ENCODE assay signal across 13 cellular contexts in the genomic region with DNA sequence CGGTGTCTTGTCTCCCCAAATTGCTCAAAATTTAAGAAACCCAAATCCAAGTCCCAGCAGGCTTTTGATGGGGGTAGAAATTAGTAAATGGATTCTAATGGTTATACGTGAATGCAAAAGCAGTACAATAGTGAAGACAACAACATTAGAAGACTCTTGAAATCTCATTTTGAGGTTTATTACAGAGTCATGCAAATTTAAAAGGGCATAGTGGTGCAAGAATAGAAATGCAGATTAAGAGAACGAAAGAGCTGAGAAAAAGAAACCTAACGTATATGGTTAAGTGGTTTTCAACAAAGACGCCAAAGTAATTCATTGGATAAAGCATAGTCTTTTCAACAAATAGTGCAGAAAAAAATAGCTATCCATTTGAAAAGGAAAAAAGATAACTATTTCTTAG. TPM values are rescaled to one million over a fixed set of nuclear protein-coding genes. Genes with fewer than 3 reads are reported as not detected.
DNase-seq lines count a peak whose midpoint lies in the region; ATAC-seq and TF ChIP-seq lines count a peak whose summit lies in the region.
"Had no signal": no experiment of that assay in that cellular context is flagged by ENCODE, and none has a peak within 500 bp of the region (broad histone marks: within the 10 kb centered on the region; RNA-seq: fewer than 3 reads in every experiment).

No MANE protein-coding gene starts in this region.

- no peak overlapping the region for H3K23ac ChIP-seq in neuronal stem cell (ENCODE audit: low read depth, low read length, poor library complexity)
- no peak overlapping the region for H3K23ac ChIP-seq in mesenchymal stem cell (ENCODE audit: low read length in 2 of 2)

- peaks cover 19% of the 10 kb centered on the region for H3K4me1 Mint-ChIP-seq in activated T-helper 1 cell treated with anti-CD3 and anti-CD28 coated beads, Interleukin-12 subunit alpha, Interleukin-12 subunit beta, Interleukin-2, Interleukin-4 antibody, amounts not matched to agents 30 ng/mL and 10 ng/mL and 1 ng/mL, durations not matched to agents 14 hours and 24 hours and 36 hours (ENCODE audit: low read depth)

- peak overlapping the region; percentile 50 for H3K27ac Mint-ChIP-seq in activated T-helper 1 cell treated with anti-CD3 and anti-CD28 coated beads, Interleukin-12 subunit alpha, Interleukin-12 subunit beta, Interleukin-2, Interleukin-4 antibody, amounts not matched to agents 30 ng/mL and 10 ng/mL and 1 ng/mL, durations not matched to agents 14 hours and 24 hours and 36 hours

- H3K14ac ChIP-seq in neuronal stem cell (ENCODE audit: low read length) (no peak overlapping the region), mesenchymal stem cell (ENCODE audit: low read length in 2 of 2) (no peak overlapping the region)

- intact Hi-C loops in activated T-helper 1 cell treated with anti-CD3 and anti-CD28 coated beads, Interleukin-12 subunit alpha, Interleukin-12 subunit beta, Interleukin-2, Interleukin-4 antibody, amounts not matched to agents 30 ng/mL and 10 ng/mL and 1 ng/mL, durations not matched to agents 14 hours and 24 hours and 36 hours (cut with micrococcal nuclease) = no loop called here

- H3K27ac ChIP-seq in neuronal stem cell (replicated peaks; ENCODE audit: low read length) = no peak overlapping the region
- no peak overlapping the region for H3K27ac ChIP-seq in mesenchymal stem cell (ENCODE audit: low read length, poor library complexity, severe bottlenecking)
- H3K27ac ChIP-seq: thoracic aorta had no signal

- H3K36me3 Mint-ChIP-seq in activated T-helper 1 cell treated with anti-CD3 and anti-CD28 coated beads, Interleukin-12 subunit alpha, Interleukin-12 subunit beta, Interleukin-2, Interleukin-4 antibody, amounts not matched to agents 30 ng/mL and 10 ng/mL and 1 ng/mL, durations not matched to agents 14 hours and 24 hours and 36 hours (ENCODE audit: low read depth) = no peaks in the 10 kb centered on the region

- WGBS in neuronal stem cell (ENCODE audit: extremely low coverage in 2 of 2, insufficient read length in 2 of 2, insufficient replicate concordance in 1 of 2), 2 donors = no CpG with 5 or more reads among the region's 5 CpGs
- WGBS in mesenchymal stem cell = 86% methylated on average over 3 of the region's 5 CpGs

- H3K27me3 ChIP-seq in neuronal stem cell (ENCODE audit: control insufficient read depth in 3 of 3, insufficient read depth in 3 of 3, low read depth in 1 of 3, low read length in 3 of 3) (peaks cover 0 to 6% (median 0%) of the 10 kb centered on the region in 3 experiments), mesenchymal stem cell (ENCODE audit: control insufficient read depth in 1 of 2, insufficient read depth in 1 of 2, low read length in 2 of 2) (peaks cover 3 to 5% of the 10 kb centered on the region in 2 experiments)

- H3K36me3 ChIP-seq in neuronal stem cell (replicated peaks in 1 of 2; ENCODE audit: control insufficient read depth in 2 of 2, insufficient read depth in 2 of 2, low read length in 2 of 2) (no peaks in the 10 kb centered on the region), mesenchymal stem cell (ENCODE audit: control insufficient read depth in 1 of 2, insufficient read depth in 2 of 2, low read depth in 1 of 2, low read length in 2 of 2) (no peaks in the 10 kb centered on the region)
- H3K36me3 ChIP-seq: thoracic aorta had no signal

- H2BK12ac ChIP-seq in neuronal stem cell (ENCODE audit: low read length) (no peak overlapping the region), mesenchymal stem cell (ENCODE audit: low read length in 2 of 2) (no peak overlapping the region)

- peaks cover 5% of the 10 kb centered on the region for H3K27me3 Mint-ChIP-seq in activated T-helper 1 cell treated with anti-CD3 and anti-CD28 coated beads, Interleukin-12 subunit alpha, Interleukin-12 subunit beta, Interleukin-2, Interleukin-4 antibody, amounts not matched to agents 30 ng/mL and 10 ng/mL and 1 ng/mL, durations not matched to agents 14 hours and 24 hours and 36 hours (ENCODE audit: insufficient read depth)

- H2BK120ac ChIP-seq in neuronal stem cell (ENCODE audit: low read depth, low read length) (no peak overlapping the region), mesenchymal stem cell (ENCODE audit: low read depth, low read length) (no peak overlapping the region)

- in situ Hi-C loops in GM13977 (cut with MboI; ENCODE audit: low pct_unique_long_range_greater_than_20kb, low sequenced_read_pairs, unreplicated experiment) = no loop called here

- H3K4me2 ChIP-seq in neuronal stem cell (ENCODE audit: insufficient read depth, low read length, poor library complexity, severe bottlenecking) (no peak overlapping the region), mesenchymal stem cell (ENCODE audit: low read length, poor library complexity, severe bottlenecking) (no peak overlapping the region)

- peak overlapping the region; percentile 67 for H3K4me3 Mint-ChIP-seq in activated T-helper 1 cell treated with anti-CD3 and anti-CD28 coated beads, Interleukin-12 subunit alpha, Interleukin-12 subunit beta, Interleukin-2, Interleukin-4 antibody, amounts not matched to agents 30 ng/mL and 10 ng/mL and 1 ng/mL, durations not matched to agents 14 hours and 24 hours and 36 hours

- H3K4ac ChIP-seq in neuronal stem cell (ENCODE audit: low read length) (no peak overlapping the region), mesenchymal stem cell (ENCODE audit: low read depth in 1 of 2, low read length in 2 of 2) (no peak overlapping the region)

- no peaks in the 10 kb centered on the region for H3K79me1 ChIP-seq in neuronal stem cell (ENCODE audit: low read depth, low read length)
- H3K79me1 ChIP-seq in mesenchymal stem cell (replicated peaks; ENCODE audit: low read length, poor library complexity, severe bottlenecking) = no peaks in the 10 kb centered on the region

- no peak overlapping the region for H2AFZ ChIP-seq in neuronal stem cell (ENCODE audit: low read length)
- H2AFZ ChIP-seq in mesenchymal stem cell (ENCODE audit: low read depth, low read length) = no peak overlapping the region

- H4K91ac ChIP-seq in neuronal stem cell (ENCODE audit: low read depth, low read length, poor library complexity) (no peak overlapping the region), mesenchymal stem cell (ENCODE audit: low read length) (no peak overlapping the region)

- H3K9me3 Mint-ChIP-seq in activated T-helper 1 cell treated with anti-CD3 and anti-CD28 coated beads, Interleukin-12 subunit alpha, Interleukin-12 subunit beta, Interleukin-2, Interleukin-4 antibody, amounts not matched to agents 30 ng/mL and 10 ng/mL and 1 ng/mL, durations not matched to agents 14 hours and 24 hours and 36 hours = no peaks in the 10 kb centered on the region

- H3K9ac ChIP-seq in neuronal stem cell (ENCODE audit: low read depth, low read length, poor library complexity) = no peak overlapping the region
- no peak overlapping the region for H3K9ac ChIP-seq in mesenchymal stem cell (ENCODE audit: low read length)

- H2BK15ac ChIP-seq in neuronal stem cell (ENCODE audit: low read length) (no peak overlapping the region), mesenchymal stem cell (ENCODE audit: low read depth, poor library complexity, severe bottlenecking) (no peak overlapping the region)

- H3K18ac ChIP-seq in neuronal stem cell (ENCODE audit: low read length) = no peak overlapping the region
- no peak overlapping the region for H3K18ac ChIP-seq in mesenchymal stem cell (ENCODE audit: low read depth in 1 of 2, low read length in 2 of 2)

- peak; percentile 28 for DNase-seq in GM13977 (ENCODE audit: low spot score)
- DNase-seq in activated T-helper 1 cell treated with anti-CD3 and anti-CD28 coated beads, Interleukin-12 subunit alpha, Interleukin-12 subunit beta, Interleukin-2, Interleukin-4 antibody, amounts not matched to agents 30 ng/mL and 10 ng/mL and 1 ng/mL, durations not matched to agents 14 hours and 24 hours and 36 hours (ENCODE audit: low spot score) = no peak
- no peak for DNase-seq in OCI-M2 (lab: John Stamatoyannopoulos, UW; ENCODE audit: unreplicated experiment)
- DNase-seq in neuronal stem cell (ENCODE audit: low spot score) = no peak
- no peak for DNase-seq in mesenchymal stem cell
- DNase-seq: COR-L47, kidney, nucleus accumbens, SW 1271 had no signal

- H2AK5ac ChIP-seq in neuronal stem cell (ENCODE audit: low read depth, low read length) = no peak overlapping the region
- H2AK5ac ChIP-seq in mesenchymal stem cell (ENCODE audit: low read length, severe bottlenecking) = no peak overlapping the region

- H3K9me3 ChIP-seq in neuronal stem cell (replicated peaks in 1 of 2; ENCODE audit: control insufficient read depth in 2 of 2, insufficient read depth in 1 of 2, low read depth in 1 of 2, low read length in 2 of 2) = no peaks in the 10 kb centered on the region
- H3K9me3 ChIP-seq in mesenchymal stem cell (ENCODE audit: control insufficient read depth, low read length) = no peaks in the 10 kb centered on the region
- H3K9me3 ChIP-seq: thoracic aorta had no signal

- H3K4me3 ChIP-seq in neuronal stem cell (ENCODE audit: low read length in 2 of 2) (no peak overlapping the region), mesenchymal stem cell (ENCODE audit: insufficient read depth in 1 of 2, low read depth in 1 of 2, low read length in 2 of 2) (no peak overlapping the region)
- H3K4me3 ChIP-seq: thoracic aorta had no signal

- H4K8ac ChIP-seq in neuronal stem cell (ENCODE audit: low read depth, low read length) (no peak overlapping the region), mesenchymal stem cell (ENCODE audit: low read length) (no peak overlapping the region)

- H3K4me1 ChIP-seq in neuronal stem cell (ENCODE audit: control insufficient read depth in 2 of 2, insufficient read depth in 1 of 2, low read depth in 1 of 2, low read length in 2 of 2) (no peaks in the 10 kb centered on the region), mesenchymal stem cell (ENCODE audit: control insufficient read depth, insufficient read depth, low read depth, low read length) (no peaks in the 10 kb centered on the region)

- TF ChIP-seq CTCF in GM13977 (IDR thresholded peaks at IDR 0.05; ENCODE audit: extremely low read depth, insufficient read depth, missing control alignments) = no peak

- ATAC-seq in GM21367 (IDR thresholded peaks at IDR 0.05; ENCODE audit: unreplicated experiment) = peak; percentile 61
- ATAC-seq in HG03196 (IDR thresholded peaks at IDR 0.05; ENCODE audit: unreplicated experiment) = peak; percentile 76
- no peak for ATAC-seq in HG03139 (IDR thresholded peaks at IDR 0.05; ENCODE audit: unreplicated experiment)

- H2BK5ac ChIP-seq in neuronal stem cell (ENCODE audit: low read length) (no peak overlapping the region), mesenchymal stem cell (ENCODE audit: low read depth, low read length, poor library complexity, severe bottlenecking) (no peak overlapping the region)

RNA-seq across cellular contexts. Expression of a gene that starts 33.2 kb away (rescaled TPM):
- 114 and 117 TPM in 2 replicates for total RNA-seq in activated T-helper 1 cell treated with anti-CD3 and anti-CD28 coated beads, Interleukin-12 subunit alpha, Interleukin-12 subunit beta, Interleukin-2, Interleukin-4 antibody, amounts not matched to agents 30 ng/mL and 10 ng/mL and 1 ng/mL, durations not matched to agents 14 hours and 24 hours and 36 hours
- polyA plus RNA-seq in neuronal stem cell (2013, experiment 1 of 2) = 34.6 TPM
- 34.6 TPM for polyA plus RNA-seq in neuronal stem cell (2013, experiment 2 of 2)
- polyA plus RNA-seq in mesenchymal stem cell (2013, experiment 1 of 2) = 24.0 TPM
- 24.8 TPM for polyA plus RNA-seq in mesenchymal stem cell (2013, experiment 2 of 2)

RNA-seq across cellular contexts. Expression of a gene that starts 39.4 kb away (rescaled TPM):
- 94.8 and 95.2 TPM in 2 replicates for total RNA-seq in activated T-helper 1 cell treated with anti-CD3 and anti-CD28 coated beads, Interleukin-12 subunit alpha, Interleukin-12 subunit beta, Interleukin-2, Interleukin-4 antibody, amounts not matched to agents 30 ng/mL and 10 ng/mL and 1 ng/mL, durations not matched to agents 14 hours and 24 hours and 36 hours
- polyA plus RNA-seq in neuronal stem cell (2013, experiment 1 of 2) = 33.7 TPM
- 32.5 TPM for polyA plus RNA-seq in neuronal stem cell (2013, experiment 2 of 2)
- 34.4 TPM for polyA plus RNA-seq in mesenchymal stem cell (2013, experiment 1 of 2)
- 35.0 TPM for polyA plus RNA-seq in mesenchymal stem cell (2013, experiment 2 of 2)

RNA-seq across cellular contexts. Expression of a gene that starts 54.1 kb away (rescaled TPM):
- total RNA-seq in activated T-helper 1 cell treated with anti-CD3 and anti-CD28 coated beads, Interleukin-12 subunit alpha, Interleukin-12 subunit beta, Interleukin-2, Interleukin-4 antibody, amounts not matched to agents 30 ng/mL and 10 ng/mL and 1 ng/mL, durations not matched to agents 14 hours and 24 hours and 36 hours = 20.7 and 23.3 TPM in 2 replicates
- 22.5 TPM for polyA plus RNA-seq in neuronal stem cell (2013, experiment 1 of 2)
- 24.1 TPM for polyA plus RNA-seq in neuronal stem cell (2013, experiment 2 of 2)
- 3.8 TPM for polyA plus RNA-seq in mesenchymal stem cell (2013, experiment 1 of 2)
- polyA plus RNA-seq in mesenchymal stem cell (2013, experiment 2 of 2) = 4.1 TPM
- total RNA-seq: thoracic aorta had no signal

RNA-seq across cellular contexts. Expression of a gene that starts 54.4 kb away (rescaled TPM):
- total RNA-seq in activated T-helper 1 cell treated with anti-CD3 and anti-CD28 coated beads, Interleukin-12 subunit alpha, Interleukin-12 subunit beta, Interleukin-2, Interleukin-4 antibody, amounts not matched to agents 30 ng/mL and 10 ng/mL and 1 ng/mL, durations not matched to agents 14 hours and 24 hours and 36 hours = 0.31 and 0.34 TPM in 2 replicates
- 1.4 TPM for polyA plus RNA-seq in neuronal stem cell (2013, experiment 1 of 2)
- polyA plus RNA-seq in neuronal stem cell (2013, experiment 2 of 2) = 1.4 TPM
- polyA plus RNA-seq in mesenchymal stem cell (2013, experiment 1 of 2) = 0.19 TPM
- 0.22 TPM for polyA plus RNA-seq in mesenchymal stem cell (2013, experiment 2 of 2)
